Comparison of ENCODE assay signal across 10 cellular contexts in the genomic region with DNA sequence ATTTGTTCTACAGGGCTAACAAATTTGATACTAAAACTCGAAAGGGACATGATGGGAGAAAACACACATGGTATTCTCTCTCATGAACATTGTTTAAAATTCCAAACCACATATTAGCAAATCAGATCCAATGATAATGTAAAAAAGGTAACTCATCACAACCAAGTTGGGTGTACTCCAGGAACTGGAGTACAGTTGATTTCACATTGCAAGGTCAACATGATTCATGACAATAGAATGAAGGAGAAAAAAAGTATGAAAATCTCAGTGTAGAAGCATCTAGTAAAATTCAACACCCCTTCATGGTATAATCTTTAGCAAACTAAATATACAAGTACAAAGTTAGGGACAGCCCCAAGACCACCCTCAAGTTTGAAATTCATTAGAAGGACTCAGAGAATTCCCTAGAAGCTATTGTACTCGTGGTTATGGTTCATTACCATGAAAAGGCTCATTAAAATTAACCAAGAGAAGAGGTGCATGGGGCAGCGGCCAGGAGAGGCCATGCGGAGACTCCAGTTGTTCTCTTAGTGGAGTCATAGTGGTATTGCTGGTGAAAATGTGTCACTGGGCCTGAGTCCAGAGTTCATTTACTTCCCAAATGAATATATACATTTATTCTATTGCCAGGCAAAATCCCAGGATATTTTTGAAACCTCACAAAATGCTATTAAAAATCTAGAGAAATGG. TPM values are rescaled to one million over a fixed set of nuclear protein-coding genes. Genes with fewer than 3 reads are reported as not detected.
DNase-seq lines count a peak whose midpoint lies in the region; ATAC-seq and TF ChIP-seq lines count a peak whose summit lies in the region.
"Had no signal": no experiment of that assay in that cellular context is flagged by ENCODE, and none has a peak within 500 bp of the region (broad histone marks: within the 10 kb centered on the region; RNA-seq: fewer than 3 reads in every experiment).

No MANE protein-coding gene starts in this region.

- TF ChIP-seq CTCF in CD4-positive, alpha-beta T cell (IDR thresholded peaks at IDR 0.05): no peak
- no peak for TF ChIP-seq CTCF in brain microvascular endothelial cell (IDR thresholded peaks at IDR 0.05; ENCODE audit: low read depth, low read length, missing control alignments)
- TF ChIP-seq CTCF in ascending aorta (IDR thresholded peaks at IDR 0.05): no peak
- no peak for TF ChIP-seq CTCF in lower leg skin (IDR thresholded peaks at IDR 0.05)

- POLR2A ChIA-PET in CD4-positive, alpha-beta T cell (lab: Charles Lee): no interaction called here

- peak overlapping the region; percentile 3 for H3K27ac Mint-ChIP-seq in CD4-positive, alpha-beta T cell

- ATAC-seq in CD4-positive, alpha-beta T cell (ENCODE audit: poor library complexity): no peak

- no peak overlapping the region for H3K4me3 Mint-ChIP-seq in CD4-positive, alpha-beta T cell

- H3K4me1 Mint-ChIP-seq in CD4-positive, alpha-beta T cell (ENCODE audit: low read depth): peaks cover 42% of the 10 kb centered on the region

- H3K27me3 ChIP-seq in CD4-positive, alpha-beta T cell (ENCODE audit: control insufficient read depth, insufficient read depth, low read length): no peaks in the 10 kb centered on the region
- H3K27me3 ChIP-seq in MG63: no peaks in the 10 kb centered on the region
- no peaks in the 10 kb centered on the region for H3K27me3 ChIP-seq in brain microvascular endothelial cell (replicated peaks)
- H3K27me3 ChIP-seq in ascending aorta: no peaks in the 10 kb centered on the region
- H3K27me3 ChIP-seq: sigmoid colon had no signal

- no peak overlapping the region for H3K4me3 ChIP-seq in MG63
- H3K4me3 ChIP-seq in brain microvascular endothelial cell (ENCODE audit: low read depth, low read length): no peak overlapping the region
- H3K4me3 ChIP-seq in mesodermal cell (ENCODE audit: extremely low read depth, insufficient read depth, low read length, poor library complexity, severe bottlenecking): no peak overlapping the region
- H3K4me3 ChIP-seq in ascending aorta: no peak overlapping the region
- H3K4me3 ChIP-seq in lower leg skin (ENCODE audit: low read depth, poor library complexity, severe bottlenecking): no peak overlapping the region
- H3K4me3 ChIP-seq: lung, sigmoid colon had no signal

- no peak for DNase-seq in CD4-positive, alpha-beta T cell
- DNase-seq in MG63 (peak; percentile 15), brain microvascular endothelial cell (peak; percentile 26), LoVo (ENCODE audit: low spot score) (no peak), ascending aorta (ENCODE audit: low spot score in 2 of 2) (no peak), C1 segment of cervical spinal cord (lab: John Stamatoyannopoulos, UW) (no peak), lower leg skin (ENCODE audit: low spot score in 2 of 2) (no peak)
- DNase-seq: sigmoid colon had no signal

- WGBS in mesodermal cell (ENCODE audit: insufficient coverage in 2 of 2), 2 experiments: 57% methylated on average over 2 of the region's 4 CpGs; no CpG with 5 or more reads in 1 of the 2 experiments
- WGBS in lower leg skin, 2 donors: 76 to 78% methylated on average over 4 of the region's 4 CpGs

- no peaks in the 10 kb centered on the region for H3K36me3 Mint-ChIP-seq in CD4-positive, alpha-beta T cell (ENCODE audit: low read depth)

- TF ChIP-seq POLR2A in lower leg skin (IDR thresholded peaks at IDR 0.05): no peak

- H3K36me3 ChIP-seq in MG63 (peaks cover 9% of the 10 kb centered on the region), brain microvascular endothelial cell (replicated peaks) (no peaks in the 10 kb centered on the region), mesodermal cell (ENCODE audit: control insufficient read depth, insufficient read depth, low read length) (peaks cover 5% of the 10 kb centered on the region), ascending aorta (no peaks in the 10 kb centered on the region)
- H3K36me3 ChIP-seq: sigmoid colon had no signal

- CTCF ChIA-PET in CD4-positive, alpha-beta T cell (lab: Charles Lee): interaction anchor here (4.0 kb wide), 1 partner anchor 22 kb away, joined by 20 read pairs; no protein-coding TSS in a partner anchor

- intact Hi-C loops in CD4-positive, alpha-beta T cell (cut with DNase I, micrococcal nuclease): loop anchor here in 1 of 2 experiments (5.0 kb wide), 2 partner anchors 272 to 288 kb away; a partner anchor contains a TSS
- intact Hi-C loops in ascending aorta (cut with DNase I): loop anchor here (5.0 to 10.0 kb wide), 2 partner anchors 68 to 461 kb away; a partner anchor contains a TSS
- intact Hi-C loops in lower leg skin (cut with DNase I; ENCODE audit: low total_unique reads): no loop called here

- H3K4me1 ChIP-seq in mesodermal cell (ENCODE audit: control insufficient read depth, insufficient read depth, low read length, poor library complexity, severe bottlenecking): peaks cover 31% of the 10 kb centered on the region
- peaks cover 10 to 16% of the 10 kb centered on the region in 2 donors for H3K4me1 ChIP-seq in ascending aorta

- H3K27me3 Mint-ChIP-seq in CD4-positive, alpha-beta T cell: no peaks in the 10 kb centered on the region

- in situ Hi-C loops in brain microvascular endothelial cell (cut with HindIII; ENCODE audit: low pct_ligation_motif_present, low sequenced_read_pairs): no loop called here

- no peaks in the 10 kb centered on the region for H3K9me3 ChIP-seq in CD4-positive, alpha-beta T cell (ENCODE audit: control insufficient read depth, low read length)
- H3K9me3 ChIP-seq in MG63 (no peaks in the 10 kb centered on the region), mesodermal cell (ENCODE audit: control insufficient read depth, low read length) (no peaks in the 10 kb centered on the region), ascending aorta (no peaks in the 10 kb centered on the region)
- H3K9me3 ChIP-seq: sigmoid colon had no signal

- no peaks in the 10 kb centered on the region for H3K9me3 Mint-ChIP-seq in CD4-positive, alpha-beta T cell

- H3K27ac ChIP-seq in CD4-positive, alpha-beta T cell (ENCODE audit: low read depth, low read length): no peak overlapping the region
- H3K27ac ChIP-seq in brain microvascular endothelial cell: peak overlapping the region; percentile 98
- peak overlapping the region; percentile 79 for H3K27ac ChIP-seq in mesodermal cell (ENCODE audit: low read depth, low read length, severe bottlenecking)
- no peak overlapping the region for H3K27ac ChIP-seq in ascending aorta
- H3K27ac ChIP-seq: sigmoid colon had no signal

RNA-seq across cellular contexts. Expression of a gene that starts 3.1 kb away (rescaled TPM):
- total RNA-seq in CD4-positive, alpha-beta T cell: 10 to 100 TPM; 17.7 to 18.8 TPM
- 30.3 and 49.7 TPM in 2 replicates for total RNA-seq in MG63 (2014; rRNA removed; shearing (Covaris generic); ENCODE audit: low replicate concordance)
- 33.1 TPM for polyA plus RNA-seq in mesodermal cell (2013, experiment 1 of 2)
- 29.9 TPM for polyA plus RNA-seq in mesodermal cell (2013, experiment 2 of 2)
- total RNA-seq in ascending aorta (2.3 TPM), lower leg skin (10 to 100 TPM; 39.3 to 45.7 (median 41.5) TPM)

RNA-seq across cellular contexts. Expression of a gene that starts 38.3 kb away (rescaled TPM):
- total RNA-seq in CD4-positive, alpha-beta T cell: 1 to 10 TPM; 1.7 to 1.8 TPM
- 7.2 and 10.8 TPM in 2 replicates for total RNA-seq in MG63 (2014; rRNA removed; shearing (Covaris generic); ENCODE audit: low replicate concordance)
- polyA plus RNA-seq in mesodermal cell (2013, experiment 1 of 2): 7.3 TPM
- polyA plus RNA-seq in mesodermal cell (2013, experiment 2 of 2): 6.4 TPM
- total RNA-seq in ascending aorta (18.1 TPM), lower leg skin (10 to 100 TPM in 1 of 4 donors, 1 to 10 TPM in 3; 2.2 to 11.7 (median 6.5) TPM)

RNA-seq across cellular contexts. Expression of a gene that starts 41.3 kb away (rescaled TPM):
- total RNA-seq in CD4-positive, alpha-beta T cell: 10 to 100 TPM; 64.4 to 66.7 TPM
- total RNA-seq in MG63 (2014; rRNA removed; shearing (Covaris generic); ENCODE audit: low replicate concordance): not detected in 2 replicates
- 0.59 TPM for polyA plus RNA-seq in mesodermal cell (2013, experiment 1 of 2)
- polyA plus RNA-seq in mesodermal cell (2013, experiment 2 of 2): 0.86 TPM
- total RNA-seq in ascending aorta (not detected), lower leg skin (1 to 10 TPM in 3 of 4 donors, under 1 TPM in 1; 0.84 to 1.3 (median 1.1) TPM)

RNA-seq across cellular contexts. Expression of a gene that starts 45.8 kb away (rescaled TPM):
- under 1 TPM in 1 of 2 experiments, not detected in 1; 0.05 TPM for total RNA-seq in CD4-positive, alpha-beta T cell
- 26.9 and 31.3 TPM in 2 replicates for total RNA-seq in MG63 (2014; rRNA removed; shearing (Covaris generic); ENCODE audit: low replicate concordance)
- 5.0 TPM for polyA plus RNA-seq in mesodermal cell (2013, experiment 1 of 2)
- polyA plus RNA-seq in mesodermal cell (2013, experiment 2 of 2): 4.9 TPM
- 35.5 TPM for total RNA-seq in ascending aorta
- total RNA-seq in lower leg skin: 100 to 1,000 TPM; 671 to 950 (median 756) TPM

Comparison
In these comparisons a context has a peak if more than half of its experiments do, and no peak if none do; other contexts are left out.
1. DNase-seq: peak in MG63 (single experiment) and brain microvascular endothelial cell (single experiment); none in CD4-positive, alpha-beta T cell (0 of 10), LoVo (single experiment), ascending aorta (0 of 2), C1 segment of cervical spinal cord (0 of 14) and lower leg skin (0 of 2).
2. H3K27ac ChIP-seq: peak in brain microvascular endothelial cell (single experiment) and mesodermal cell (single experiment); none in CD4-positive, alpha-beta T cell (single experiment) and ascending aorta (0 of 2).
3. RNA of a gene that starts 41.3 kb away (total RNA-seq): 64.4 to 66.7 TPM in CD4-positive, alpha-beta T cell; 0.84 to 1.3 TPM in lower leg skin, not detected in MG63 and not detected in ascending aorta (single experiment); every median in the first group is over 10 times any median in the second.